In the genomic region with DNA sequence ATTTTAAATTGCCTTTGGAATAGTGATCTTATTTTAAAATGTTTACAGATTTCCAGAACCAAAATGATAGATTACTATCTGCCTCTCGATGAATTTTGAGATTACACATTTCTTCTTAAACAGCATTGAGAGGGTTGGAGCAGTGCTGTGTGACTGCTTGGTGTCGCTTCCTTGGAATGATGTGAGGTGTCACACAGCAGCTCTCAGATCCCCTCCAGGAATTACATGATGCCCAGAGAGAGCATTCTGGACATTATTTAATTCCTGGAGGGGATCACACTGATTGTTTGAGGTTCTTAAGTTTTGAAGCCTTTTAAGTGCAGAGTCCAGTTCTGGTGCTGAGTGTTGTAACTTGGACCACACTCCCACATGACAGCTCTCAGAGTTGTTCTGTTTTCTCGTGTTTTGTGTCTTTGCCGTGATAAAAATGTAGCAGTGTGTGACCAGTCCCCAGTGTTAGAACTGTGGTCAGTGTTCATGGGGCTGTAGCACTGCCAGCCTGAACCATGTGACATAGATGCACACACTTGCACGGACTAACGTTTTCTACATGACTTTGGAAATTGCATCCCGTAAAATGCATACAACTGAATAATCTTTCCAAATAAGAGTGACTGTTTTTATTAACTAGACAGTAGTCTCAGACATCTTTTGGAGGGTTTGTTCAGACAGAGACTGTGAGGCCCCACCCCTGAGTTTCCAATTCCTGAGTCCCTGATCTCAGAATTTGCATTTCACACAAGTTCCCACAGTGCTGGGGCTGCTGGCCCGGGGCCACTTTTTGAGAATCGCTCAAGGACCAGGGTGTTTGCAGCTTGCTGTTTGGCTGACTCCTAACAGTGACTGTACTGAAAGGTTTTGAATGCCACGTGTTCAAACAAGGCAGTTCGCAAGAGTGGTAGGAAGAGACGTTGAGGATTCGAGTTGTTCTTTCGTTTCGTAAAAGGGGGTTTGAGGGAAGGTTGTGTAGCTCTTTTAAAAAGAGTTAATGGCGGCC, we compare ENCODE assay signal across 9 cellular contexts. TPM values are rescaled to one million over a fixed set of nuclear protein-coding genes. Genes with fewer than 3 reads are reported as not detected.
DNase-seq lines count a peak whose midpoint lies in the region; ATAC-seq and TF ChIP-seq lines count a peak whose summit lies in the region.
"Had no signal": no experiment of that assay in that cellular context is flagged by ENCODE, and none has a peak within 500 bp of the region (broad histone marks: within the 10 kb centered on the region; RNA-seq: fewer than 3 reads in every experiment).

No MANE protein-coding gene starts in this region.

- no peak overlapping the region for H4K91ac ChIP-seq in mesenchymal stem cell (ENCODE audit: low read length)

- H3K4me2 ChIP-seq in mesenchymal stem cell (ENCODE audit: low read length, poor library complexity, severe bottlenecking): no peak overlapping the region

- H4K8ac ChIP-seq in mesenchymal stem cell (ENCODE audit: low read length): no peak overlapping the region

- H2BK12ac ChIP-seq in mesenchymal stem cell (ENCODE audit: low read length in 2 of 2): no peak overlapping the region

- WGBS in adrenal gland, 4 donors: 44 to 53% (median 50%) methylated on average over 16 of the region's 16 CpGs
- 96% methylated on average over 13 of the region's 16 CpGs for WGBS in mesenchymal stem cell

- H3K14ac ChIP-seq in mesenchymal stem cell (ENCODE audit: low read length in 2 of 2): no peak overlapping the region

- TF ChIP-seq POLR2A in adrenal gland (IDR thresholded peaks at IDR 0.05): no peak

- TF ChIP-seq CTCF in GM20000 (IDR thresholded peaks at IDR 0.05; ENCODE audit: extremely low read depth, missing control alignments) (no peak), adrenal gland (IDR thresholded peaks at IDR 0.05) (no peak)

- H2AK5ac ChIP-seq in mesenchymal stem cell (ENCODE audit: low read length, severe bottlenecking): no peak overlapping the region

- no peak overlapping the region for H2BK120ac ChIP-seq in mesenchymal stem cell (ENCODE audit: low read depth, low read length)

- H2BK5ac ChIP-seq in mesenchymal stem cell (ENCODE audit: low read depth, low read length, poor library complexity, severe bottlenecking): no peak overlapping the region

- intact Hi-C loops in adrenal gland (cut with DNase I): loop anchor here in 1 of 2 donors (10.0 kb wide), 1 partner anchor 114 kb away; no protein-coding TSS in a partner anchor

- H3K36me3 ChIP-seq in adrenal gland (replicated peaks in 1 of 2) (peaks cover 0 to 63% of the 10 kb centered on the region in 2 donors), mesenchymal stem cell (ENCODE audit: control insufficient read depth in 1 of 2, insufficient read depth in 2 of 2, low read depth in 1 of 2, low read length in 2 of 2) (peaks cover 70 to 90% of the 10 kb centered on the region in 2 experiments)

- peaks cover 15 to 25% of the 10 kb centered on the region in 2 donors for H3K4me1 ChIP-seq in adrenal gland (replicated peaks in 1 of 2)
- peaks cover 14% of the 10 kb centered on the region for H3K4me1 ChIP-seq in mesenchymal stem cell (ENCODE audit: control insufficient read depth, insufficient read depth, low read depth, low read length)

- H3K4me3 ChIP-seq in adrenal gland (no peak overlapping the region), mesenchymal stem cell (ENCODE audit: insufficient read depth in 1 of 2, low read depth in 1 of 2, low read length in 2 of 2) (no peak overlapping the region)

- H3K18ac ChIP-seq in mesenchymal stem cell (ENCODE audit: low read depth in 1 of 2, low read length in 2 of 2): no peak overlapping the region

- H3K27ac ChIP-seq in adrenal gland: peak overlapping the region in 2 of 5 donors; percentile 41 to 43
- no peak overlapping the region for H3K27ac ChIP-seq in mesenchymal stem cell (ENCODE audit: low read length, poor library complexity, severe bottlenecking)

- H3K23ac ChIP-seq in mesenchymal stem cell (ENCODE audit: low read length in 2 of 2): no peak overlapping the region

- no peaks in the 10 kb centered on the region for H3K9me3 ChIP-seq in adrenal gland (replicated peaks in 1 of 3)
- H3K9me3 ChIP-seq in mesenchymal stem cell (ENCODE audit: control insufficient read depth, low read length): no peaks in the 10 kb centered on the region

- DNase-seq in EL: peak; percentile 72
- peak; percentile 84 for DNase-seq in GM20000 (ENCODE audit: low spot score)
- peak in 6 of 7 donors; percentile 69 to 83 (median 82) for DNase-seq in adrenal gland
- no peak for DNase-seq in mesenchymal stem cell
- DNase-seq in occipital lobe (lab: John Stamatoyannopoulos, UW): no peak
- no peak for DNase-seq in NOMO-1 treated with dmso at 0.1 percent for 144 hours (lab: John Stamatoyannopoulos, UW; ENCODE audit: unreplicated experiment)
- no peak for DNase-seq in NCI-H2196 treated with DMSO at 0.1 percent for 48 hours (lab: John Stamatoyannopoulos, UW; ENCODE audit: unreplicated experiment)
- DNase-seq: stimulated activated CD4-positive, alpha-beta T cell treated with anti-CD3 and anti-CD28 coated beads, Interleukin-2, amount 100 ng/mL, for 48 hours had no signal

- H3K27me3 ChIP-seq in adrenal gland (no peaks in the 10 kb centered on the region), mesenchymal stem cell (ENCODE audit: control insufficient read depth in 1 of 2, insufficient read depth in 1 of 2, low read length in 2 of 2) (no peaks in the 10 kb centered on the region)

- H3K79me1 ChIP-seq in mesenchymal stem cell (replicated peaks; ENCODE audit: low read length, poor library complexity, severe bottlenecking): peaks cover 48% of the 10 kb centered on the region

- H2AFZ ChIP-seq in mesenchymal stem cell (ENCODE audit: low read depth, low read length): no peak overlapping the region

- no peak overlapping the region for H2BK15ac ChIP-seq in mesenchymal stem cell (ENCODE audit: low read depth, poor library complexity, severe bottlenecking)

- no peak for ATAC-seq in GM18519 (IDR thresholded peaks at IDR 0.05; ENCODE audit: low FRiP score, unreplicated experiment)

- no peak overlapping the region for H3K4ac ChIP-seq in mesenchymal stem cell (ENCODE audit: low read depth in 1 of 2, low read length in 2 of 2)

- H3K9ac ChIP-seq in mesenchymal stem cell (ENCODE audit: low read length): peak overlapping the region; percentile 41

RNA-seq across cellular contexts. Expression of gene XRCC3, which starts 26.0 kb away (rescaled TPM):
- total RNA-seq in adrenal gland (1 to 10 TPM; 1.3 to 9.0 (median 4.8) TPM), occipital lobe (7.0 TPM)
- 1 to 10 TPM; 2.8 to 5.1 (median 5.0) TPM for polyA plus RNA-seq in adrenal gland
- 4.5 TPM for polyA plus RNA-seq in mesenchymal stem cell (2013, experiment 1 of 2)
- 4.2 TPM for polyA plus RNA-seq in mesenchymal stem cell (2013, experiment 2 of 2)

RNA-seq across cellular contexts. Expression of gene ZFYVE21, which starts 26.4 kb away (rescaled TPM):
- total RNA-seq in adrenal gland: 10 to 100 TPM; 26.4 to 71.4 (median 53.4) TPM
- polyA plus RNA-seq in adrenal gland: 10 to 100 TPM; 21.9 to 41.4 (median 39.1) TPM
- polyA plus RNA-seq in mesenchymal stem cell (2013, experiment 1 of 2): 44.0 TPM
- polyA plus RNA-seq in mesenchymal stem cell (2013, experiment 2 of 2): 43.8 TPM
- 37.7 TPM for total RNA-seq in occipital lobe

Comparison
In these comparisons a context has a peak if more than half of its experiments do, and no peak if none do; other contexts are left out.
1. DNase-seq: peak in EL (single experiment), GM20000 (single experiment) and adrenal gland (6 of 7); none in mesenchymal stem cell (single experiment), occipital lobe (single experiment), NOMO-1 treated with dmso at 0.1 percent for 144 hours (single experiment) and NCI-H2196 treated with DMSO at 0.1 percent for 48 hours (single experiment).